ENCODE assay signal across 8 cellular contexts in the genomic region with DNA sequence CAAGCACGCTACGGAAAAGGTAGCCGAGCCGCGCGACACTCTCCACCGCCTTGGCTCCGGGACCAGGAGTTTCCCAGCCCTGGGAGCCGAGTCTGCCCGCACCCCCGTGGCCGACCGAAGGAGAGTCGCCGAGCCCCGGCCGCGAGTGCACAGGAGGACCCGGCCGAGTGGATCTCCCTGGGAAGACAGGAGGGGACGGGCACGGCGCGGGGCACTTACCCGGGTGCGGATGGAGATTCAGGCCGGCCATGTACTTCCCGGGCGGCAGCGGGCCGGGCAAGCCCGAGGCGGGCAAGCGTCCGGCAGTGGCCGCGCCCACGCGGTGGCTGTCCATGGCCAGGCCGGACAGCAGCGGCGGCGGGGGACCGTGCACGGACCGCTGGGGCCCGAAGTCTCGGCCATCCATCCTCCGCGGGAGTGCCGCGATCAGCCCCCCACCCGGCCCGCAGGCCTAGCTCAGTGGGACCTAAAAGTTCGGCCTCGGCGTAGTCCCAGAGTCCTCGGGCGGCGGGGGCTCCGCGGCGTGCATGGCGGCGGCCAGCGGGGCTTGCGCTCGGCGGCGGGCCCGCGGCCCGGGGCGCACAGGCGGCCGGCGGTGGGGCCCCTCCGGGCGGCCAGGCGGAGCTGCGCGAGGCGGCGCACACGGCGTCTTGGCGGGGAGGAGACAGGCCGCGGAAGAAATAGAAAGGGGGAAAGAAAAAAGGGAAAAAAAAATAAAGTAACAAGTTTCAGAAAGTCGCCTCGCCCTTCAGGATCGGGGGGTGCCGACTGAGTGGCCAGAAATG. TPM values are rescaled to one million over a fixed set of nuclear protein-coding genes. Genes with fewer than 3 reads are reported as not detected.
DNase-seq lines count a peak whose midpoint lies in the region; ATAC-seq and TF ChIP-seq lines count a peak whose summit lies in the region.

No MANE protein-coding gene starts in this region.

- H2BK12ac ChIP-seq in trophoblast cell (ENCODE audit: low read length): peak overlapping the region; percentile 92

- peak overlapping the region; percentile 78 for H4K8ac ChIP-seq in trophoblast cell (ENCODE audit: low read depth, low read length)

- POLR2A ChIA-PET in GM10248 (lab: Yijun Ruan, JAX): interaction anchor here (0.6 kb wide), 1 partner anchor 73 kb away, joined by 3 read pairs; no protein-coding TSS in a partner anchor

- H3K18ac ChIP-seq in trophoblast cell (ENCODE audit: low read length): peak overlapping the region; percentile 15

- H2AFZ ChIP-seq in trophoblast cell (ENCODE audit: insufficient read depth, low read length, poor library complexity): peak overlapping the region; percentile 1

- no peak overlapping the region for H3K23ac ChIP-seq in trophoblast cell (ENCODE audit: low read length)

- peak overlapping the region; percentile 99 for H3K9ac ChIP-seq in trophoblast cell (ENCODE audit: low read length)

- peaks cover 3 to 8% of the 10 kb centered on the region in 2 experiments for H3K36me3 ChIP-seq in trophoblast cell (ENCODE audit: control insufficient read depth in 1 of 2, insufficient read depth in 2 of 2, low read length in 2 of 2)

- peak overlapping the region; percentile 77 for H2AK5ac ChIP-seq in trophoblast cell (ENCODE audit: low read length)

- peaks cover 2% of the 10 kb centered on the region for H3K9me3 ChIP-seq in trophoblast cell (ENCODE audit: insufficient read depth, low read depth, low read length)

- peaks cover 59% of the 10 kb centered on the region for H3K79me2 ChIP-seq in trophoblast cell (ENCODE audit: control insufficient read depth, insufficient read depth, low read length, poor library complexity)

- CTCF ChIA-PET in GM10248 (lab: Yijun Ruan, JAX): interaction anchor here (1.1 to 1.8 kb wide), 3 partner anchors 19 to 181 kb away, joined by 3 to 7 read pairs (median 5); no protein-coding TSS in a partner anchor

- H3K27me3 ChIP-seq in foreskin keratinocyte (no peaks in the 10 kb centered on the region), trophoblast cell (ENCODE audit: insufficient read depth, low read length) (no peaks in the 10 kb centered on the region)

- DNase-seq in NOMO-1 treated with DMSO at 0.1 percent for 48 hours (lab: John Stamatoyannopoulos, UW; ENCODE audit: unreplicated experiment) (peak; percentile 14), NOMO-1 treated with dmso at 0.1 percent for 144 hours (lab: John Stamatoyannopoulos, UW; ENCODE audit: unreplicated experiment) (no peak), foreskin keratinocyte (no peak), trophoblast cell (peak in 1 of 2 donors; percentile 39), NCI-H2107 treated with DMSO at 0.1 percent for 48 hours (lab: John Stamatoyannopoulos, UW; ENCODE audit: unreplicated experiment) (no peak), GM10248 (ENCODE audit: extremely low spot score) (no peak), glomerular visceral epithelial cell (ENCODE audit: extremely low spot score) (no peak)

- peak overlapping the region; percentile 79 for H4K91ac ChIP-seq in trophoblast cell (ENCODE audit: low read depth, low read length)

- H3K4me3 ChIP-seq in WI38 (ENCODE audit: low read depth, low read length) (peak overlapping the region; percentile 92), trophoblast cell (ENCODE audit: low read depth, low read length) (peak overlapping the region; percentile 83)

- WGBS in trophoblast cell (ENCODE audit: extremely low coverage, insufficient coverage, insufficient read length): no CpG with 5 or more reads among the region's 93 CpGs

- H3K14ac ChIP-seq in trophoblast cell (ENCODE audit: low read length): peak overlapping the region; percentile 97

- peak overlapping the region; percentile 97 for H3K27ac ChIP-seq in foreskin keratinocyte
- peak overlapping the region; percentile 98 for H3K27ac ChIP-seq in trophoblast cell (ENCODE audit: low read depth, low read length)

- peaks cover 81% of the 10 kb centered on the region for H3K79me1 ChIP-seq in trophoblast cell (ENCODE audit: low read length)

- H3K4me1 ChIP-seq in foreskin keratinocyte: peaks cover 5% of the 10 kb centered on the region
- peaks cover 18 to 20% of the 10 kb centered on the region in 2 experiments for H3K4me1 ChIP-seq in trophoblast cell (ENCODE audit: control insufficient read depth in 1 of 2, insufficient read depth in 2 of 2, low read length in 2 of 2)

- H2BK5ac ChIP-seq in trophoblast cell (ENCODE audit: low read depth, low read length, poor library complexity): peak overlapping the region; percentile 97

- TF ChIP-seq CTCF in WI38 (IDR thresholded peaks at IDR 0.05; ENCODE audit: low read depth, low read length) (no peak), foreskin keratinocyte (conservative IDR thresholded peaks at IDR 0.05) (no peak), GM10248 (IDR thresholded peaks at IDR 0.05; ENCODE audit: control extremely low read depth, extremely low read depth, low read depth, missing control alignments) (no peak)

- ATAC-seq in foreskin keratinocyte: no peak

- H4K12ac ChIP-seq in trophoblast cell (ENCODE audit: low read depth, low read length): peak overlapping the region; percentile 60

- H2BK120ac ChIP-seq in trophoblast cell (ENCODE audit: insufficient read depth, low read length, poor library complexity): peak overlapping the region; percentile 81

- peak overlapping the region; percentile 100 for H3K4ac ChIP-seq in trophoblast cell (ENCODE audit: low read depth, low read length)

- H3K4me2 ChIP-seq in trophoblast cell (ENCODE audit: low read length): peak overlapping the region; percentile 95

RNA-seq across cellular contexts. Expression of a gene that starts 2.6 kb away (rescaled TPM):
- 59.7 and 61.9 TPM in 2 replicates for total RNA-seq in foreskin keratinocyte
- polyA plus RNA-seq in foreskin keratinocyte: 15.0 and 19.3 TPM in 2 replicates
- 39.0 and 39.9 TPM in 2 replicates for polyA plus RNA-seq in trophoblast cell (2013)
